In the genomic region with DNA sequence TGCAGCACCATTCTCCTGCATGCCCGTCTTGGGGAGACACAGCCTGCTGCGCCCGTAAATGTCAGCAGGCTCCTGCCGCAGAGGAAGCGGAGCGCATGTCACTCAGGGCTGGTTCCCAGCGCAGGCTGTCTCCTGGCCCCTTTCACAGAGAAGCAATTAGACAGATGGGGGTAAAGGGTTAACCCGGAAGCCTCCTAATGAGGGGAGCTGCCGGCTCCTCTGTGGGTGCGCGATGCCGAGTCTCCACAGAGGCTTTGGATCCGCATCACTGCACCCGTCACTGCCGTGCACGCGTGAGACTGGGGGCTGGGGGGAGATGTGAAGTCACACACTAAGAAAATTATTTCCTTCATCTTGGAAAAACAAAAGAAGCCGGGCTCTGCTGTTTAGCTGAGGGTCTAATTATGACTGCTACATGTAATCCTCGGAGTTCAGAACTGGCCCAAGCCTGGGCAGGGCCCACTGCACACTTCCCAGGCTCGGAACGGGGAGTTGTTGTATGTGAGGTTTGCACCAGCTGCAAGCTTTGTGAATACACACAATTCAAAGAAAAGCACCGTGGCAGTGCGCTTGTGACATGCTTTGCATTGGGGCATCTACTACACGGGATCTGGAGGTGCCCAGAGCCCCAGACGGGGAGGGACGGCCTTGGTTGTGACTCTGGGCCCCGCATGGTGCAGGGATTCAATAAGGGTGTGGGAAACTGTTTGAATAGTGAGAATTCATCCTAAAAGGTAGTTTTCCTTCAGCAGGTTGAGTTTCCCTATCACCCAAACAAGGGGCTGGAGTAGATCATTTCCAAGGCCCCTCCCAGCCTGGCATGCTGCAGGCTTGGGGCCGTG, we compare ENCODE assay signal across 27 cellular contexts.
"Had no signal": no experiment of that assay in that cellular context is flagged by ENCODE, and none has a peak within 500 bp of the region (broad histone marks: within the 10 kb centered on the region; RNA-seq: fewer than 3 reads in every experiment).

No MANE protein-coding gene starts in this region.

- H3K27me3 Mint-ChIP-seq: activated B cell treated with CpG ODN at 0.5 μM for 24 hours had no signal

- H3K4me1 ChIP-seq: foreskin keratinocyte, pancreas, right lobe of liver, testis, uterus had no signal

- H3K9me3 Mint-ChIP-seq: activated B cell treated with CpG ODN at 0.5 μM for 24 hours; activated naive CD8-positive, alpha-beta T cell treated with anti-CD3 and anti-CD28 coated beads, Interleukin-2, amount 10 ng/mL, durations not matched to agents 7 days and 5 days; activated T-cell treated with anti-CD3 and anti-CD28 coated beads, Interleukin-2, amount 50 U/mL, for 4 hours; activated T-helper 2 cell treated with anti-CD3 and anti-CD28 coated beads, Interferon-gamma antibody, Interleukin-2, Interleukin-4, amounts not matched to agents 10 μg/mL and 5 μg/mL and 100 μg/mL, durations not matched to agents 14 hours and 24 hours and 36 hours; dendritic cell treated with granulocyte-macrophage colony-stimulating factor and Interleukin-4, amounts not matched to agents 40 ng/mL and 50 ng/mL, for 4 days; stimulated activated memory B cell treated with anti-CD40 and anti-IgM and Interleukin-4, amounts not matched to agents 10 μg/mL and 1 μg/mL and 100 μg/mL, for 72 hours had no signal

- H3K27ac ChIP-seq: foreskin keratinocyte, neutrophil, pancreas, right lobe of liver, testis, uterus had no signal

- H3K4me3 ChIP-seq: pancreas, right lobe of liver, testis, uterus had no signal

- DNase-seq: activated B cell treated with CpG ODN at 0.5 μM for 24 hours; activated CD4-positive, alpha-beta T cell treated with anti-CD3 and anti-CD28 coated beads for 36 hours; activated CD4-positive, alpha-beta T cell treated with anti-CD3 and anti-CD28 coated beads, Interleukin-2, amount 50 U/mL, for 48 hours; activated CD8-positive, alpha-beta memory T cell treated with anti-CD3 and anti-CD28 coated beads, Interleukin-2, amount 50 U/mL, for 48 hours; activated naive CD4-positive, alpha-beta T cell treated with Interleukin-2 at 50 U/mL for 16 hours; activated naive CD8-positive, alpha-beta T cell treated with anti-CD3 and anti-CD28 coated beads, Interleukin-2, amount 10 ng/mL, durations not matched to agents 7 days and 5 days; activated T-cell treated with anti-CD3 and anti-CD28 coated beads, Interleukin-2, amount 50 U/mL, for 4 hours; amygdala; effector CD4-positive, alpha-beta T cell; erythroblast; foreskin keratinocyte; hypothalamus; mesendoderm; naive B cell; small intestine; stimulated activated CD4-positive, alpha-beta T cell treated with anti-CD3 and anti-CD28 coated beads, Interleukin-15, amount 100 ng/mL, for 24 hours; T-helper 9 cell; testis; trophoblast cell; uterus had no signal

- ATAC-seq: activated CD4-positive, alpha-beta T cell treated with anti-CD3 and anti-CD28 coated beads for 36 hours; activated T-cell treated with anti-CD3 and anti-CD28 coated beads, Interleukin-2, amount 50 U/mL, for 4 hours; foreskin keratinocyte; left cardiac atrium; pancreas; right lobe of liver; stimulated activated memory B cell treated with anti-CD40 and anti-IgM and Interleukin-4, amounts not matched to agents 10 μg/mL and 1 μg/mL and 100 μg/mL, for 72 hours had no signal

- H3K4me3 Mint-ChIP-seq: activated B cell treated with CpG ODN at 0.5 μM for 24 hours; activated CD4-positive, alpha-beta T cell treated with anti-CD3 and anti-CD28 coated beads for 36 hours; activated naive CD8-positive, alpha-beta T cell treated with anti-CD3 and anti-CD28 coated beads, Interleukin-2, amount 10 ng/mL, durations not matched to agents 7 days and 5 days; activated T-cell treated with anti-CD3 and anti-CD28 coated beads, Interleukin-2, amount 50 U/mL, for 4 hours; dendritic cell treated with granulocyte-macrophage colony-stimulating factor and Interleukin-4, amounts not matched to agents 40 ng/mL and 50 ng/mL, for 4 days; naive B cell; stimulated activated memory B cell treated with anti-CD40 and anti-IgM and Interleukin-4, amounts not matched to agents 10 μg/mL and 1 μg/mL and 100 μg/mL, for 72 hours had no signal

- H3K4me1 Mint-ChIP-seq: activated B cell treated with CpG ODN at 0.5 μM for 24 hours; activated CD4-positive, alpha-beta T cell treated with anti-CD3 and anti-CD28 coated beads for 36 hours; activated naive CD8-positive, alpha-beta T cell treated with anti-CD3 and anti-CD28 coated beads, Interleukin-2, amount 10 ng/mL, durations not matched to agents 7 days and 5 days; stimulated activated memory B cell treated with anti-CD40 and anti-IgM and Interleukin-4, amounts not matched to agents 10 μg/mL and 1 μg/mL and 100 μg/mL, for 72 hours had no signal

- H3K36me3 ChIP-seq: neutrophil, pancreas, right lobe of liver, uterus had no signal

- H3K27me3 ChIP-seq: neutrophil, pancreas, right lobe of liver, testis, uterus had no signal

- H3K27ac Mint-ChIP-seq: activated B cell treated with CpG ODN at 0.5 μM for 24 hours; activated CD4-positive, alpha-beta T cell treated with anti-CD3 and anti-CD28 coated beads for 36 hours; activated naive CD8-positive, alpha-beta T cell treated with anti-CD3 and anti-CD28 coated beads, Interleukin-2, amount 10 ng/mL, durations not matched to agents 7 days and 5 days; activated T-helper 2 cell treated with anti-CD3 and anti-CD28 coated beads, Interferon-gamma antibody, Interleukin-2, Interleukin-4, amounts not matched to agents 10 μg/mL and 5 μg/mL and 100 μg/mL, durations not matched to agents 14 hours and 24 hours and 36 hours; dendritic cell treated with granulocyte-macrophage colony-stimulating factor and Interleukin-4, amounts not matched to agents 40 ng/mL and 50 ng/mL, for 4 days; naive B cell; stimulated activated memory B cell treated with anti-CD40 and anti-IgM and Interleukin-4, amounts not matched to agents 10 μg/mL and 1 μg/mL and 100 μg/mL, for 72 hours had no signal

- H3K36me3 Mint-ChIP-seq: activated naive CD8-positive, alpha-beta T cell treated with anti-CD3 and anti-CD28 coated beads, Interleukin-2, amount 10 ng/mL, durations not matched to agents 7 days and 5 days; naive B cell; stimulated activated memory B cell treated with anti-CD40 and anti-IgM and Interleukin-4, amounts not matched to agents 10 μg/mL and 1 μg/mL and 100 μg/mL, for 72 hours had no signal

- H3K9me3 ChIP-seq: neutrophil, pancreas, right lobe of liver, testis, uterus had no signal
